Comparison of ENCODE assay signal across 9 cellular contexts in genomic region chr22:28822930-28823481, GRCh38. TPM values are rescaled to one million over a fixed set of nuclear protein-coding genes. Genes with fewer than 3 reads are reported as not detected.
DNase-seq lines count a peak whose midpoint lies in the region; ATAC-seq and TF ChIP-seq lines count a peak whose summit lies in the region.
"Had no signal": no experiment of that assay in that cellular context is flagged by ENCODE, and none has a peak within 500 bp of the region (broad histone marks: within the 10 kb centered on the region; RNA-seq: fewer than 3 reads in every experiment).

No MANE protein-coding gene starts in this region.

- no peaks in the 10 kb centered on the region for H3K9me3 ChIP-seq in Caco-2
- no peaks in the 10 kb centered on the region for H3K9me3 ChIP-seq in MM.1S (replicated peaks; ENCODE audit: insufficient read depth, low read length)
- no peaks in the 10 kb centered on the region for H3K9me3 ChIP-seq in tibial nerve

- no peak overlapping the region for H2AFZ ChIP-seq in MM.1S (ENCODE audit: low read length)

- POLR2A ChIA-PET in Caco-2 (lab: Charles Lee): interaction anchor here (0.6 to 1.9 kb wide), 3 partner anchors 14 to 24 kb away, joined by 3 to 9 read pairs (median 3); partner anchors contain the start of gene XBP1
- POLR2A ChIA-PET in T-cell (lab: Charles Lee): interaction anchor here (0.6 to 1.0 kb wide), 3 partner anchors 19 to 731 kb away, joined by 3 to 7 read pairs (median 4); partner anchors contain the start of gene THOC5 (in 1 of the 2)

- peaks cover 58% of the 10 kb centered on the region for H3K4me1 ChIP-seq in Caco-2
- peaks cover 74% of the 10 kb centered on the region for H3K4me1 ChIP-seq in MM.1S (ENCODE audit: low read length)
- peaks cover 0 to 10% (median 0%) of the 10 kb centered on the region in 4 donors for H3K4me1 ChIP-seq in tibial nerve

- BruUV-seq in Caco-2 (replicated peaks; lab: Mats Ljungman, UMichigan): no TSS peak

- ATAC-seq in T-cell (replicated peaks in 1 of 4) (peak; percentile 79 to 93 (median 88)), GM18867 (IDR thresholded peaks at IDR 0.05; ENCODE audit: unreplicated experiment) (no peak), HG02759 (IDR thresholded peaks at IDR 0.05; ENCODE audit: unreplicated experiment) (no peak)

- peak; percentile 65 to 73 for DNase-seq in Caco-2
- peak; percentile 97 for DNase-seq in MM.1S
- peak in 30 of 34 experiments; percentile 16 to 67 (median 38) for DNase-seq in T-cell
- DNase-seq in mesothelial cell of epicardium (ENCODE audit: low spot score in 2 of 2, unreplicated experiment in 2 of 2): no peak
- no peak for DNase-seq in ureter (ENCODE audit: low spot score)
- no peak for DNase-seq in tibial nerve (ENCODE audit: low spot score in 2 of 2)

- H3K36me3 Mint-ChIP-seq in Caco-2 (ENCODE audit: insufficient read depth, unreplicated experiment): peaks cover 12% of the 10 kb centered on the region
- peaks cover 4% of the 10 kb centered on the region for H3K36me3 Mint-ChIP-seq in T-cell
- peaks cover 12% of the 10 kb centered on the region for H3K36me3 Mint-ChIP-seq in mesothelial cell of epicardium

- H3K9ac ChIP-seq in MM.1S (ENCODE audit: low read length): peak overlapping the region; percentile 83

- 78 to 84% methylated on average over 2 of the region's 2 CpGs for WGBS in tibial nerve, 2 donors

- no peak for TF ChIP-seq POLR2A in tibial nerve (IDR thresholded peaks at IDR 0.05)

- peaks cover 25% of the 10 kb centered on the region for H3K79me2 ChIP-seq in MM.1S (ENCODE audit: low read length)

- no peaks in the 10 kb centered on the region for H3K9me3 Mint-ChIP-seq in Caco-2 (ENCODE audit: unreplicated experiment)
- H3K9me3 Mint-ChIP-seq in T-cell: no peaks in the 10 kb centered on the region
- H3K9me3 Mint-ChIP-seq in mesothelial cell of epicardium: no peaks in the 10 kb centered on the region
- H3K9me3 Mint-ChIP-seq: memory B cell had no signal

- H3K4me3 Mint-ChIP-seq in Caco-2 (ENCODE audit: unreplicated experiment) (peak overlapping the region; percentile 46), T-cell (peak overlapping the region; percentile 32 to 67 (median 34)), mesothelial cell of epicardium (no peak overlapping the region)
- H3K4me3 Mint-ChIP-seq: memory B cell had no signal

- peak overlapping the region; percentile 85 for H3K27ac Mint-ChIP-seq in Caco-2 (ENCODE audit: unreplicated experiment)
- peak overlapping the region; percentile 90 to 93 for H3K27ac Mint-ChIP-seq in T-cell
- H3K27ac Mint-ChIP-seq in mesothelial cell of epicardium: peak overlapping the region; percentile 74
- H3K27ac Mint-ChIP-seq: memory B cell had no signal

- H3K36me3 ChIP-seq in Caco-2 (ENCODE audit: control insufficient read depth, insufficient read depth, low read length): no peaks in the 10 kb centered on the region
- no peaks in the 10 kb centered on the region for H3K36me3 ChIP-seq in MM.1S (replicated peaks; ENCODE audit: insufficient read depth, low read length)
- H3K36me3 ChIP-seq in tibial nerve: peaks cover 0 to 20% (median 0%) of the 10 kb centered on the region in 3 donors

- H3K4me1 Mint-ChIP-seq in Caco-2 (ENCODE audit: low read depth, unreplicated experiment) (peaks cover 44% of the 10 kb centered on the region), T-cell (peaks cover 60 to 63% (median 61%) of the 10 kb centered on the region in 3 donors), mesothelial cell of epicardium (peaks cover 20% of the 10 kb centered on the region)

- TF ChIP-seq CTCF in Caco-2 (IDR thresholded peaks at IDR 0.05; ENCODE audit: insufficient read depth in 1 of 2, low read depth in 1 of 2, low read length in 1 of 2, severe bottlenecking in 1 of 2, unreplicated experiment in 1 of 2) (no peak), MM.1S (IDR thresholded peaks at IDR 0.05; ENCODE audit: low read length) (no peak), mesothelial cell of epicardium (IDR thresholded peaks at IDR 0.05; ENCODE audit: unreplicated experiment) (no peak), tibial nerve (IDR thresholded peaks at IDR 0.05) (no peak)

- H3K27ac ChIP-seq in MM.1S (ENCODE audit: low read length) (peak overlapping the region; percentile 99), tibial nerve (no peak overlapping the region)

- TF ChIP-seq EP300 in tibial nerve (IDR thresholded peaks at IDR 0.05): no peak

- no peaks in the 10 kb centered on the region for H3K9me2 ChIP-seq in MM.1S (replicated peaks; ENCODE audit: insufficient read depth, low read length)

- H3K27me3 ChIP-seq in Caco-2 (replicated peaks; ENCODE audit: control insufficient read depth, insufficient read depth, low read length) (no peaks in the 10 kb centered on the region), MM.1S (replicated peaks; ENCODE audit: insufficient read depth, low read length) (no peaks in the 10 kb centered on the region), tibial nerve (no peaks in the 10 kb centered on the region)

- CTCF ChIA-PET in Caco-2 (lab: Charles Lee) (interaction anchor here (1.5 kb wide), 1 partner anchor 10 kb away, joined by 9 read pairs; no protein-coding TSS in a partner anchor), T-cell (lab: Charles Lee) (no interaction called here)

- no peaks in the 10 kb centered on the region for H4K20me1 ChIP-seq in MM.1S (ENCODE audit: insufficient read depth, low read length)

- peaks cover 80% of the 10 kb centered on the region for H3F3A ChIP-seq in MM.1S (ENCODE audit: insufficient read depth, low read length)

- H3K27me3 Mint-ChIP-seq in Caco-2 (ENCODE audit: insufficient read depth, unreplicated experiment): no peaks in the 10 kb centered on the region
- no peaks in the 10 kb centered on the region for H3K27me3 Mint-ChIP-seq in T-cell
- H3K27me3 Mint-ChIP-seq in mesothelial cell of epicardium (ENCODE audit: low read depth): no peaks in the 10 kb centered on the region
- H3K27me3 Mint-ChIP-seq: memory B cell had no signal

- intact Hi-C loops in Caco-2 (cut with micrococcal nuclease; ENCODE audit: unreplicated experiment): loop anchor here (1.0 kb wide), 2 partner anchors 15 to 24 kb away; no protein-coding TSS in a partner anchor

- no peak overlapping the region for H3K4me3 ChIP-seq in Caco-2 (ENCODE audit: low read depth, low read length)
- H3K4me3 ChIP-seq in MM.1S (ENCODE audit: low read length): no peak overlapping the region
- no peak overlapping the region for H3K4me3 ChIP-seq in tibial nerve

- peak overlapping the region; percentile 55 for H3K4me2 ChIP-seq in MM.1S (ENCODE audit: low read depth, low read length)

RNA-seq across cellular contexts. Expression of gene XBP1, which starts 22.6 kb away (rescaled TPM):
- total RNA-seq in Caco-2 (2022): 215 and 225 TPM in 2 replicates
- total RNA-seq in T-cell: 100 to 1,000 TPM; 132 to 205 (median 140) TPM
- total RNA-seq in mesothelial cell of epicardium: 71.9 to 73.1 TPM (median 72.7 TPM) in 3 replicates
- total RNA-seq in ureter: 262 TPM
- 100 to 1,000 TPM in 3 of 4 donors, 10 to 100 TPM in 1; 65.6 to 113 (median 111) TPM for total RNA-seq in tibial nerve

RNA-seq across cellular contexts. Expression of gene CCDC117, which starts 50.5 kb away (rescaled TPM):
- total RNA-seq in Caco-2 (2022) (27.8 and 33.1 TPM in 2 replicates), T-cell (10 to 100 TPM; 14.4 to 22.7 (median 17.4) TPM), mesothelial cell of epicardium (22.4 to 22.9 TPM (median 22.8 TPM) in 3 replicates), ureter (12.2 TPM), tibial nerve (10 to 100 TPM; 16.7 to 22.4 (median 20.6) TPM)

Comparison
In these comparisons a context has a peak if more than half of its experiments do, and no peak if none do; other contexts are left out.
1. DNase-seq: peak in Caco-2 (2 of 2), MM.1S (single experiment) and T-cell (30 of 34); none in mesothelial cell of epicardium (0 of 2), ureter (single experiment) and tibial nerve (0 of 2).
2. ATAC-seq: peak in T-cell (4 of 4); none in GM18867 (single experiment) and HG02759 (single experiment).
3. Peak in every context shown above with its lines, with median percentiles within 50 percentile points of each other: H3K27ac Mint-ChIP-seq.